In genomic region chr2:239061121-239061666, GRCh38 we compare ENCODE assay signal across 20 cellular contexts.
DNase-seq lines count a peak whose midpoint lies in the region; ATAC-seq, FAIRE-seq and TF ChIP-seq lines count a peak whose summit lies in the region.
"Had no signal": no experiment of that assay in that cellular context is flagged by ENCODE, and none has a peak within 500 bp of the region (broad histone marks: within the 10 kb centered on the region; RNA-seq: fewer than 3 reads in every experiment).

No MANE protein-coding gene starts in this region.

- WGBS in GM12878 (ENCODE audit: insufficient coverage, insufficient replicate concordance, low lambda C conversion rate, missing lambda C conversion rate): 83% methylated on average over 12 of the region's 12 CpGs

- H3K27ac ChIP-seq in GM12878 (ENCODE audit: control insufficient read depth, insufficient read depth) (no peak overlapping the region), neural progenitor cell (no peak overlapping the region)
- H3K27ac ChIP-seq: KMS-11 had no signal

- H3K27me3 ChIP-seq in GM12878 (replicated peaks in 1 of 2; ENCODE audit: control insufficient read depth in 2 of 2, insufficient read depth in 2 of 2, low read length in 1 of 2): no peaks in the 10 kb centered on the region
- H3K27me3 ChIP-seq in neural progenitor cell: no peaks in the 10 kb centered on the region

- H3K9ac ChIP-seq in GM12878 (ENCODE audit: control insufficient read depth, insufficient read depth, low read length): no peak overlapping the region
- H3K9ac ChIP-seq in neural progenitor cell: no peak overlapping the region
- H3K9ac ChIP-seq: KMS-11 had no signal

- CTCF ChIA-PET in GM12878 (lab: Yijun Ruan, JAX): no interaction called here

- in situ Hi-C loops in GM12878 (cut with MboI): no loop called here

- RAD21 ChIA-PET in GM12878 (lab: Charles Lee; ENCODE audit: unreplicated experiment): no interaction called here

- intact Hi-C loops in GM12878 (cut with micrococcal nuclease; ENCODE audit: unreplicated experiment): no loop called here

- H3K9me3 Mint-ChIP-seq in stimulated activated naive CD8-positive, alpha-beta T cell treated with anti-CD3 and anti-CD28 coated beads, Interleukin-15, amount 100 ng/mL, for 72 hours: no peaks in the 10 kb centered on the region
- H3K9me3 Mint-ChIP-seq in neural progenitor cell: no peaks in the 10 kb centered on the region
- H3K9me3 Mint-ChIP-seq in endothelial cell (ENCODE audit: unreplicated experiment): no peaks in the 10 kb centered on the region
- H3K9me3 Mint-ChIP-seq: IgD-negative memory B cell had no signal

- H3K36me3 Mint-ChIP-seq in neural progenitor cell: peaks cover 18% of the 10 kb centered on the region
- H3K36me3 Mint-ChIP-seq in endothelial cell (ENCODE audit: low read depth, unreplicated experiment): no peaks in the 10 kb centered on the region

- H3K4me2 ChIP-seq in GM12878 (ENCODE audit: control insufficient read depth, insufficient read depth): no peak overlapping the region
- no peak overlapping the region for H3K4me2 ChIP-seq in neural progenitor cell
- H3K4me2 ChIP-seq: KMS-11 had no signal

- no peak for TF ChIP-seq EP300 in GM12878 (IDR thresholded peaks at IDR 0.05; ENCODE audit: borderline replicate concordance in 1 of 2, control insufficient read depth in 1 of 2, low read depth in 2 of 2, low read length in 2 of 2)

- H2AFZ ChIP-seq in GM12878 (ENCODE audit: control insufficient read depth, low read depth, low read length): no peak overlapping the region
- H2AFZ ChIP-seq in neural progenitor cell (replicated peaks): no peak overlapping the region

- no TSS peak for BruUV-seq in GM12878 (replicated peaks; lab: Mats Ljungman, UMichigan)

- H4K20me1 ChIP-seq in GM12878 (ENCODE audit: control insufficient read depth, insufficient read depth): no peaks in the 10 kb centered on the region
- H4K20me1 ChIP-seq in neural progenitor cell (ENCODE audit: low read depth): no peaks in the 10 kb centered on the region

- H3K4me3 Mint-ChIP-seq in stimulated activated naive CD8-positive, alpha-beta T cell treated with anti-CD3 and anti-CD28 coated beads, Interleukin-15, amount 100 ng/mL, for 72 hours: no peak overlapping the region
- H3K4me3 Mint-ChIP-seq in neural progenitor cell (no peak overlapping the region), endothelial cell (ENCODE audit: unreplicated experiment) (no peak overlapping the region)
- H3K4me3 Mint-ChIP-seq: IgD-negative memory B cell had no signal

- no peaks in the 10 kb centered on the region for H3K27me3 Mint-ChIP-seq in stimulated activated naive CD8-positive, alpha-beta T cell treated with anti-CD3 and anti-CD28 coated beads, Interleukin-15, amount 100 ng/mL, for 72 hours
- H3K27me3 Mint-ChIP-seq in neural progenitor cell (ENCODE audit: insufficient read depth, low read depth) (peaks cover 6% of the 10 kb centered on the region), endothelial cell (ENCODE audit: unreplicated experiment) (peaks cover 4% of the 10 kb centered on the region)
- H3K27me3 Mint-ChIP-seq: IgD-negative memory B cell had no signal

- H3K4me1 ChIP-seq in GM12878 (ENCODE audit: control insufficient read depth, insufficient read depth, low read length) (no peaks in the 10 kb centered on the region), neural progenitor cell (no peaks in the 10 kb centered on the region)

- SMC1A ChIA-PET in GM12878 (lab: Charles Lee; ENCODE audit: uncharacterized antibody, unreplicated experiment): no interaction called here

- no peak for DNase-seq in stimulated activated naive CD8-positive, alpha-beta T cell treated with anti-CD3 and anti-CD28 coated beads, Interleukin-15, amount 100 ng/mL, for 72 hours
- no peak for DNase-seq in stimulated activated naive CD8-positive, alpha-beta T cell treated with anti-CD3 and anti-CD28 coated beads, Interleukin-15, Interleukin-2, amounts not matched to agents 100 U/mL and 50 U/mL, for 24 hours
- DNase-seq in GM12878 (ENCODE audit: low read depth, low spot score): no peak
- no peak for DNase-seq in neural progenitor cell (ENCODE audit: low spot score)
- DNase-seq in urothelium cell line (ENCODE audit: low spot score): no peak
- no peak for DNase-seq in endothelial cell (ENCODE audit: low spot score)
- no peak for DNase-seq in DMS 273 treated with DMSO at 0.1 percent for 48 hours (lab: John Stamatoyannopoulos, UW)
- DNase-seq in HK-2 (ENCODE audit: unreplicated experiment): no peak
- DNase-seq: Calu3, DMS153, MM.1S, NCI-H2029 treated with DMSO at 0.1 percent for 48 hours, NCI-H2227 treated with DMSO at 0.1 percent for 48 hours, NCI-H526 treated with DMSO at 0.1 percent for 48 hours, RPMI8226, SHP77, SW 1271 had no signal

- TF ChIP-seq CTCF in GM12878 (IDR thresholded peaks at IDR 0.05 in 2 of 3, conservative IDR thresholded peaks at IDR 0.05 in 1 of 3; ENCODE audit: control insufficient read depth in 2 of 3, extremely low read depth in 1 of 3, insufficient read depth in 1 of 3, low read depth in 3 of 3, low read length in 3 of 3) (no peak), neural progenitor cell (IDR thresholded peaks at IDR 0.05) (no peak), endothelial cell (IDR thresholded peaks at IDR 0.05; ENCODE audit: unreplicated experiment) (no peak)

- POLR2A ChIA-PET in GM12878 (lab: Charles Lee): no interaction called here

- H3K4me1 Mint-ChIP-seq in stimulated activated naive CD8-positive, alpha-beta T cell treated with anti-CD3 and anti-CD28 coated beads, Interleukin-15, amount 100 ng/mL, for 72 hours: no peaks in the 10 kb centered on the region
- no peaks in the 10 kb centered on the region for H3K4me1 Mint-ChIP-seq in neural progenitor cell
- no peaks in the 10 kb centered on the region for H3K4me1 Mint-ChIP-seq in endothelial cell (ENCODE audit: unreplicated experiment)
- H3K4me1 Mint-ChIP-seq: IgD-negative memory B cell had no signal

- H3K79me2 ChIP-seq in GM12878 (ENCODE audit: control insufficient read depth, insufficient read depth, low read length) (no peaks in the 10 kb centered on the region), neural progenitor cell (ENCODE audit: low read depth) (no peaks in the 10 kb centered on the region)

- peak; percentile 34 for ATAC-seq in stimulated activated naive CD8-positive, alpha-beta T cell treated with anti-CD3 and anti-CD28 coated beads, Interleukin-15, amount 100 ng/mL, for 72 hours
- no peak for ATAC-seq in stimulated activated naive CD8-positive, alpha-beta T cell treated with anti-CD3 and anti-CD28 coated beads, Interleukin-15, Interleukin-2, amounts not matched to agents 100 U/mL and 50 U/mL, for 24 hours
- ATAC-seq in GM12878: no peak
- ATAC-seq: HCT116 had no signal

- FAIRE-seq in GM12878 (lab: Jason Lieb, UNC) (no peak), urothelium cell line (lab: Jason Lieb, UNC) (peak; percentile 89)

- H3K27ac Mint-ChIP-seq in stimulated activated naive CD8-positive, alpha-beta T cell treated with anti-CD3 and anti-CD28 coated beads, Interleukin-15, amount 100 ng/mL, for 72 hours: no peak overlapping the region
- H3K27ac Mint-ChIP-seq in neural progenitor cell: peak overlapping the region; percentile 48
- H3K27ac Mint-ChIP-seq in endothelial cell (ENCODE audit: unreplicated experiment): no peak overlapping the region
- H3K27ac Mint-ChIP-seq: IgD-negative memory B cell had no signal

- TF ChIP-seq RAD21 in GM12878 (IDR thresholded peaks at IDR 0.05; ENCODE audit: insufficient read depth, low read depth, low read length): no peak

- no peaks in the 10 kb centered on the region for H3K9me3 ChIP-seq in GM12878 (replicated peaks; ENCODE audit: control insufficient read depth, insufficient read depth, low read length)
- no peaks in the 10 kb centered on the region for H3K9me3 ChIP-seq in neural progenitor cell (ENCODE audit: low read depth)

- H3K4me3 ChIP-seq in GM12878 (no peak overlapping the region), neural progenitor cell (no peak overlapping the region)

- H3F3A ChIP-seq in neural progenitor cell (ENCODE audit: low read depth): no peaks in the 10 kb centered on the region

- TF ChIP-seq POLR2A in GM12878 (IDR thresholded peaks at IDR 0.05; ENCODE audit: low read depth, low read length): no peak

- no peaks in the 10 kb centered on the region for H3K36me3 ChIP-seq in GM12878 (ENCODE audit: control insufficient read depth in 2 of 2, insufficient read depth in 2 of 2, low read length in 1 of 2)
- H3K36me3 ChIP-seq in neural progenitor cell: no peaks in the 10 kb centered on the region

TF ChIP-seq in GM12878, 131 proteins besides CTCF, POLR2A, EP300 and RAD21 (continues in another document):
- TF ChIP-seq, protein P1, sequence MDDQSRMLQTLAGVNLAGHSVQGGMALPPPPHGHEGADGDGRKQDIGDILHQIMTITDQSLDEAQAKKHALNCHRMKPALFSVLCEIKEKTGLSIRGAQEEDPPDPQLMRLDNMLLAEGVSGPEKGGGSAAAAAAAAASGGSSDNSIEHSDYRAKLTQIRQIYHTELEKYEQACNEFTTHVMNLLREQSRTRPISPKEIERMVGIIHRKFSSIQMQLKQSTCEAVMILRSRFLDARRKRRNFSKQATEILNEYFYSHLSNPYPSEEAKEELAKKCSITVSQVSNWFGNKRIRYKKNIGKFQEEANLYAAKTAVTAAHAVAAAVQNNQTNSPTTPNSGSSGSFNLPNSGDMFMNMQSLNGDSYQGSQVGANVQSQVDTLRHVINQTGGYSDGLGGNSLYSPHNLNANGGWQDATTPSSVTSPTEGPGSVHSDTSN (IDR thresholded peaks at IDR 0.05; ENCODE audit: insufficient replicate concordance, low read depth, low read length): peak; percentile 11
- TF ChIP-seq, protein P2, sequence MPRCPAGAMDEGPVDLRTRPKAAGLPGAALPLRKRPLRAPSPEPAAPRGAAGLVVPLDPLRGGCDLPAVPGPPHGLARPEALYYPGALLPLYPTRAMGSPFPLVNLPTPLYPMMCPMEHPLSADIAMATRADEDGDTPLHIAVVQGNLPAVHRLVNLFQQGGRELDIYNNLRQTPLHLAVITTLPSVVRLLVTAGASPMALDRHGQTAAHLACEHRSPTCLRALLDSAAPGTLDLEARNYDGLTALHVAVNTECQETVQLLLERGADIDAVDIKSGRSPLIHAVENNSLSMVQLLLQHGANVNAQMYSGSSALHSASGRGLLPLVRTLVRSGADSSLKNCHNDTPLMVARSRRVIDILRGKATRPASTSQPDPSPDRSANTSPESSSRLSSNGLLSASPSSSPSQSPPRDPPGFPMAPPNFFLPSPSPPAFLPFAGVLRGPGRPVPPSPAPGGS (IDR thresholded peaks at IDR 0.05; ENCODE audit: borderline replicate concordance, insufficient read depth, low read depth, low read length, poor library complexity, severe bottlenecking): peak; percentile 87
